Comparison of ENCODE assay signal across 9 cellular contexts in the genomic region with DNA sequence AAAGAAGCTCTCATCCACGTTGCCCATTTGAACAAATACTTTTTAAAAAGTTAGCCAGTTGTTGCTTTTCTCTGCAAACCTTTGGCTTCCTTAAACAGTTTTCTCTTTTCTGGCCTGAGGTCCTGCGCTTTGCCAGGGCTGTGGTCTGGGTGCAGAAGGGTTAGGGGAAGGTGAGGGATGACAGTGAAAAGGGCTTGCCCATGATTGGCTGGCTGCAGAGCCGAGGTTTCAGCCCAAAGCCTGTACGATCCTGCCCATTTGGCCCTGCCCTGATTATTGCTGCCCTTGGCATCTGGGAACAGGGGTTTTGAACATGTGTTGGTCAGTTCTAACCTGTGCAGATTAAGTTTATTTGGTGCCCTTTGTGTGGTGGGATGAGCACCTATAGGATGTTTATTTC. TPM values are rescaled to one million over a fixed set of nuclear protein-coding genes. Genes with fewer than 3 reads are reported as not detected.
A peak's percentile ranks its signal among the peaks of the same experiment; 100 is the strongest.
DNase-seq lines count a peak whose midpoint lies in the region; ATAC-seq and TF ChIP-seq lines count a peak whose summit lies in the region.
"Had no signal": no experiment of that assay in that cellular context is flagged by ENCODE, and none has a peak within 500 bp of the region (broad histone marks: within the 10 kb centered on the region; RNA-seq: fewer than 3 reads in every experiment).

No MANE protein-coding gene starts in this region.

- no peaks in the 10 kb centered on the region for H3K27me3 Mint-ChIP-seq in stimulated activated naive B cell treated with anti-CD40 and anti-IgM and Interleukin-4, amounts not matched to agents 10 μg/mL and 1 μg/mL and 100 μg/mL, for 72 hours

- TF ChIP-seq EP300 in tibial nerve (IDR thresholded peaks at IDR 0.05): no peak

- TF ChIP-seq POLR2A in tibial nerve (IDR thresholded peaks at IDR 0.05): no peak

- H3K4me1 ChIP-seq in RWPE2 (ENCODE audit: insufficient read depth, poor library complexity, severe bottlenecking) (peaks cover 5% of the 10 kb centered on the region), tibial nerve (peaks cover 0 to 27% (median 8%) of the 10 kb centered on the region in 4 donors)

- no peaks in the 10 kb centered on the region for H3K9me3 Mint-ChIP-seq in stimulated activated naive B cell treated with anti-CD40 and anti-IgM and Interleukin-4, amounts not matched to agents 10 μg/mL and 1 μg/mL and 100 μg/mL, for 72 hours

- H3K27ac Mint-ChIP-seq in stimulated activated naive B cell treated with anti-CD40 and anti-IgM and Interleukin-4, amounts not matched to agents 10 μg/mL and 1 μg/mL and 100 μg/mL, for 72 hours: no peak overlapping the region

- peaks cover 32% of the 10 kb centered on the region for H3K36me3 ChIP-seq in RWPE2 (ENCODE audit: low read depth)
- peaks cover 0 to 22% (median 8%) of the 10 kb centered on the region in 3 donors for H3K36me3 ChIP-seq in tibial nerve

- WGBS in tibial nerve, 2 donors: 30 to 32% methylated on average over 4 of the region's 4 CpGs

- peaks cover 14 to 27% of the 10 kb centered on the region in 2 donors for H3K4me1 Mint-ChIP-seq in stimulated activated naive B cell treated with anti-CD40 and anti-IgM and Interleukin-4, amounts not matched to agents 10 μg/mL and 1 μg/mL and 100 μg/mL, for 72 hours

- TF ChIP-seq CTCF in RWPE2 (IDR thresholded peaks at IDR 0.05; ENCODE audit: poor library complexity, severe bottlenecking): no peak
- TF ChIP-seq CTCF in tibial nerve (IDR thresholded peaks at IDR 0.05): no peak

- H3K4me3 Mint-ChIP-seq in stimulated activated naive B cell treated with anti-CD40 and anti-IgM and Interleukin-4, amounts not matched to agents 10 μg/mL and 1 μg/mL and 100 μg/mL, for 72 hours: peak overlapping the region; percentile 98

- no peak for ATAC-seq in RWPE2 (ENCODE audit: low read depth)
- ATAC-seq in stimulated activated naive B cell treated with anti-CD40 and anti-IgM and Interleukin-4, amounts not matched to agents 10 μg/mL and 1 μg/mL and 100 μg/mL, for 72 hours (replicated peaks): no peak
- ATAC-seq in HG03175 (IDR thresholded peaks at IDR 0.05; ENCODE audit: unreplicated experiment): no peak

- H3K36me3 Mint-ChIP-seq in stimulated activated naive B cell treated with anti-CD40 and anti-IgM and Interleukin-4, amounts not matched to agents 10 μg/mL and 1 μg/mL and 100 μg/mL, for 72 hours: peaks cover 18 to 22% of the 10 kb centered on the region in 2 donors

- H3K27me3 ChIP-seq in RWPE2 (ENCODE audit: insufficient read depth, poor library complexity, severe bottlenecking): no peaks in the 10 kb centered on the region
- no peaks in the 10 kb centered on the region for H3K27me3 ChIP-seq in tibial nerve

- no peak overlapping the region for H3K27ac ChIP-seq in RWPE2 (ENCODE audit: poor library complexity, severe bottlenecking)
- H3K27ac ChIP-seq in epithelial cell of prostate: peak overlapping the region; percentile 61
- no peak overlapping the region for H3K27ac ChIP-seq in tibial nerve

- no peaks in the 10 kb centered on the region for H3K9me3 ChIP-seq in RWPE2 (ENCODE audit: severe bottlenecking)
- no peaks in the 10 kb centered on the region for H3K9me3 ChIP-seq in tibial nerve

- peak; percentile 12 for DNase-seq in activated effector memory CD4-positive, alpha-beta T cell treated with anti-CD3 and anti-CD28 coated beads, Interleukin-2, amount 50 U/mL, for 16 hours
- DNase-seq in activated effector memory CD4-positive, alpha-beta T cell treated with Interleukin-2 at 50 U/mL for 16 hours: no peak
- DNase-seq in RWPE2 (ENCODE audit: low spot score): no peak
- no peak for DNase-seq in epithelial cell of prostate (ENCODE audit: low read depth, low spot score)
- DNase-seq in stimulated activated naive B cell treated with anti-CD40 and anti-IgM and Interleukin-4, amounts not matched to agents 10 μg/mL and 1 μg/mL and 100 μg/mL, for 72 hours: no peak
- DNase-seq in tibial nerve (ENCODE audit: low spot score in 2 of 2): no peak
- DNase-seq in iPS-NIHi7 (ENCODE audit: extremely low spot score): no peak
- DNase-seq: NCI-H2081 had no signal

- H3K4me3 ChIP-seq in RWPE2 (ENCODE audit: severe bottlenecking) (peak overlapping the region; percentile 81), tibial nerve (no peak overlapping the region)

RNA-seq across cellular contexts. Expression of gene INCENP, which starts 1.5 kb away (rescaled TPM):
- total RNA-seq in tibial nerve: 10 to 100 TPM in 2 of 4 donors, 1 to 10 TPM in 2; 7.7 to 28.8 (median 13.0) TPM
